In genomic region chr22:26066534-26066933, GRCh38 we compare ENCODE assay signal across 11 cellular contexts.
DNase-seq lines count a peak whose midpoint lies in the region; ATAC-seq lines count a peak whose summit lies in the region.
"Had no signal": no experiment of that assay in that cellular context is flagged by ENCODE, and none has a peak within 500 bp of the region (broad histone marks: within the 10 kb centered on the region; RNA-seq: fewer than 3 reads in every experiment).

No MANE protein-coding gene starts in this region.

- H3K27me3 ChIP-seq in BLaER1 (no peaks in the 10 kb centered on the region), iPS-18a (ENCODE audit: control insufficient read depth, insufficient read depth, low read length) (peaks cover 16% of the 10 kb centered on the region)

- H3K36me3 ChIP-seq in BLaER1 (no peaks in the 10 kb centered on the region), iPS-18a (ENCODE audit: control insufficient read depth, low read depth, low read length) (no peaks in the 10 kb centered on the region)
- H3K36me3 ChIP-seq: tibial artery had no signal

- no peak overlapping the region for H3K27ac ChIP-seq in BLaER1
- H3K27ac ChIP-seq in iPS-18a (ENCODE audit: low read length), result peak overlapping the region; percentile 9
- H3K27ac ChIP-seq: coronary artery, tibial artery had no signal

- no peak for ATAC-seq in HG02623 (IDR thresholded peaks at IDR 0.05; ENCODE audit: unreplicated experiment)

- H3K9me3 ChIP-seq in BLaER1, result no peaks in the 10 kb centered on the region
- no peaks in the 10 kb centered on the region for H3K9me3 ChIP-seq in iPS-18a (ENCODE audit: control insufficient read depth, low read depth, low read length)
- H3K9me3 ChIP-seq: tibial artery had no signal

- no peak overlapping the region for H3K9ac ChIP-seq in BLaER1
- peak overlapping the region; percentile 21 for H3K9ac ChIP-seq in iPS-18a (ENCODE audit: low read length)

- H3K4me3 ChIP-seq in BLaER1 (no peak overlapping the region), iPS-18a (ENCODE audit: low read length) (peak overlapping the region; percentile 13)
- H3K4me3 ChIP-seq: coronary artery, tibial artery had no signal

- H3K4me1 ChIP-seq in BLaER1 (peaks cover 7% of the 10 kb centered on the region; the same call in 1 of the 2 replicates), iPS-18a (ENCODE audit: control insufficient read depth, low read depth, low read length) (peaks cover 36% of the 10 kb centered on the region)
- H3K4me1 ChIP-seq: tibial artery had no signal

- H4K20me1 ChIP-seq in BLaER1, result no peaks in the 10 kb centered on the region

- H3K4me2 ChIP-seq in BLaER1, result peak overlapping the region; percentile 9; the same call in 1 of the 2 replicates

- DNase-seq in NCI-H1105 (lab: John Stamatoyannopoulos, UW), result peak; percentile 88
- peak; percentile 67 for DNase-seq in NCI-H345 treated with DMSO at 0.1 percent for 48 hours (lab: John Stamatoyannopoulos, UW; ENCODE audit: unreplicated experiment)
- no peak for DNase-seq in globus pallidus (ENCODE audit: low spot score)
- DNase-seq in activated CD4-positive, alpha-beta T cell treated with anti-CD3 and anti-CD28 coated beads for 48 hours, result no peak
- DNase-seq in middle frontal gyrus (ENCODE audit: extremely low spot score, low spot score), result no peak
- DNase-seq: foreskin melanocyte, tibial artery had no signal

Comparison
In these comparisons a context has a peak if more than half of its experiments do, and no peak if none do; other contexts are left out.
1. DNase-seq: peak in NCI-H1105 (single experiment) and NCI-H345 treated with DMSO at 0.1 percent for 48 hours (single experiment); none in globus pallidus (single experiment), activated CD4-positive, alpha-beta T cell treated with anti-CD3 and anti-CD28 coated beads for 48 hours (single experiment) and middle frontal gyrus (single experiment).